In the genomic region with DNA sequence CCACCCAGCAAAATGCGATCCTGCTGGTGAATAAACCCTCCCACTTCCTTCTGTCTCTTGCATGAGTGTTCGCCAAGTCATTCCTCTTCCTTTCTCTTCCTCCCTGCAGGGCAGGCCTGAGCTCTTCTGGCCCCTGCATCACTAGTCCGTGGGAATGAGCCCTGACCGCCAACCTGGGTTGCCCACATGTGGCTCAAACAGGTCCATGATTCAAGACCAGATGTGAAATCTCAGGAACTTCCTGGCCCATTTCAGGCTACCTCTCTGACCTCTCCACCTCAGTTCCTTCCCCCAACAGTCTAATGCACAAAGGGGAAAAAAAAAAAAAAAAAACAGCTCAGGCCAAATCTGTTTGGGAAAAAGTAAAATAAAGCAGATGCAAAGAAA, we compare ENCODE assay signal across 8 cellular contexts. TPM values are rescaled to one million over a fixed set of nuclear protein-coding genes. Genes with fewer than 3 reads are reported as not detected.
DNase-seq lines count a peak whose midpoint lies in the region; ATAC-seq lines count a peak whose summit lies in the region.

No MANE protein-coding gene starts in this region.

- H3K9me3 ChIP-seq in KOPT-K1 (ENCODE audit: insufficient read depth, low read length, poor library complexity, severe bottlenecking) (no peaks in the 10 kb centered on the region), aorta (ENCODE audit: control insufficient read depth, low read length) (no peaks in the 10 kb centered on the region)

- H3K36me3 ChIP-seq in KOPT-K1 (ENCODE audit: insufficient read depth, low read length) (no peaks in the 10 kb centered on the region), aorta (ENCODE audit: control insufficient read depth in 1 of 2, insufficient read depth in 2 of 2, low read length in 1 of 2) (no peaks in the 10 kb centered on the region)

- WGBS in aorta, 2 donors, result 72 to 77% methylated on average over 4 of the region's 4 CpGs

- no peak overlapping the region for H3K4me3 ChIP-seq in aorta (ENCODE audit: low read length in 2 of 2)

- DNase-seq in DMS53 (lab: John Stamatoyannopoulos, UW), result peak; percentile 83
- peak; percentile 45 for DNase-seq in left kidney (ENCODE audit: low read depth, low spot score)
- DNase-seq in aorta, result peak in 1 of 2 donors; percentile 67
- no peak for DNase-seq in NCI-H128 (lab: John Stamatoyannopoulos, UW; ENCODE audit: unreplicated experiment)
- no peak for DNase-seq in T-helper 9 cell
- DNase-seq in iPS-NIHi7 (ENCODE audit: extremely low spot score), result no peak

- no peak for ATAC-seq in aorta (ENCODE audit: low FRiP score)

- intact Hi-C loops in aorta (cut with DNase I), result no loop called here

- peak overlapping the region; percentile 40 for H3K27ac ChIP-seq in KOPT-K1 (ENCODE audit: low read depth, low read length, poor library complexity, severe bottlenecking)
- peak overlapping the region; percentile 93 for H3K27ac ChIP-seq in angular gyrus (ENCODE audit: low read depth, low read length)
- H3K27ac ChIP-seq in aorta (ENCODE audit: low read depth in 1 of 2, low read length in 2 of 2), result peak overlapping the region; percentile 31 to 96

- no peaks in the 10 kb centered on the region for H3K27me3 ChIP-seq in aorta (ENCODE audit: control insufficient read depth in 1 of 2, insufficient read depth in 2 of 2, low read length in 1 of 2)

- no peaks in the 10 kb centered on the region for H3K4me1 ChIP-seq in aorta (ENCODE audit: control insufficient read depth in 1 of 2, insufficient read depth in 2 of 2, low read length in 2 of 2)

RNA-seq across cellular contexts. Expression of gene YWHAG, which starts 5.4 kb away (rescaled TPM):
- 100 to 1,000 TPM; 104 to 121 TPM for total RNA-seq in aorta
- 10 to 100 TPM; 40.0 to 58.2 TPM for polyA plus RNA-seq in aorta

RNA-seq across cellular contexts. Expression of gene SSC4D, which starts 45.3 kb away (rescaled TPM):
- under 1 TPM; 0.33 to 0.58 TPM for total RNA-seq in aorta
- under 1 TPM in 1 of 2 donors, not detected in 1; 0.13 TPM for polyA plus RNA-seq in aorta

Comparison
In these comparisons a context has a peak if more than half of its experiments do, and no peak if none do; other contexts are left out.
1. DNase-seq: peak in DMS53 (single experiment) and left kidney (single experiment); none in NCI-H128 (single experiment), T-helper 9 cell (single experiment) and iPS-NIHi7 (single experiment).
2. H3K27ac ChIP-seq: peak in every context shown above with its lines; median percentile 93 in angular gyrus; 64 in aorta; 40 in KOPT-K1.